In genomic region chr2:190533175-190533967, GRCh38 we compare ENCODE assay signal across 1 cellular context.
TF ChIP-seq lines count a peak whose summit lies in the region.

No MANE protein-coding gene starts in this region.

TF ChIP-seq in K562, 482 proteins besides CTCF, POLR2A, EP300 and RAD21 (continued from another document):
- TF ChIP-seq CHD4 (IDR thresholded peaks at IDR 0.05; ENCODE audit: insufficient read depth, insufficient replicate concordance, low read depth, low read length, poor library complexity, severe bottlenecking): peak; percentile 83
- TF ChIP-seq HMGXB4 (CRISPR knock-in tag; IDR thresholded peaks at IDR 0.05): no peak
- TF ChIP-seq ATF3 (IDR thresholded peaks at IDR 0.05): peak; percentile 35; the same call in 1 of the 2 replicates
- TF ChIP-seq ATF3 (CRISPR knock-in tag; conservative IDR thresholded peaks at IDR 0.05): no peak
- TF ChIP-seq RBM25 (IDR thresholded peaks at IDR 0.05; ENCODE audit: low read depth, low read length, severe bottlenecking): peak; percentile 98
- TF ChIP-seq ZNF639 (CRISPR knock-in tag; conservative IDR thresholded peaks at IDR 0.05 in 1 of 2, IDR thresholded peaks at IDR 0.05 in 1 of 2): no peak
- no peak for TF ChIP-seq USF2 (CRISPR knock-in tag; IDR thresholded peaks at IDR 0.05)
- no peak for TF ChIP-seq MTF1 (CRISPR knock-in tag; IDR thresholded peaks at IDR 0.05; ENCODE audit: borderline replicate concordance)
- peak; percentile 96 for TF ChIP-seq BCOR (IDR thresholded peaks at IDR 0.05)
- TF ChIP-seq PTBP1 (IDR thresholded peaks at IDR 0.05; ENCODE audit: low read depth, low read length): no peak
- peak; percentile 35; the same call in 1 of the 2 replicates for TF ChIP-seq ATF7 (IDR thresholded peaks at IDR 0.05)
- no peak for TF ChIP-seq KAT2B (IDR thresholded peaks at IDR 0.05; ENCODE audit: low read depth, low read length)
- TF ChIP-seq RCOR1 (IDR thresholded peaks at IDR 0.05; ENCODE audit: borderline replicate concordance in 1 of 2, low read depth in 2 of 2, low read length in 2 of 2): peak in 1 of 2 experiments; percentile 55; a peak in 1 of 4 replicates
